ENCODE assay signal across 8 cellular contexts in genomic region chr18:69469444-69469919, GRCh38.
DNase-seq lines count a peak whose midpoint lies in the region; ATAC-seq and TF ChIP-seq lines count a peak whose summit lies in the region.

No MANE protein-coding gene starts in this region.

- H3K4me3 ChIP-seq in spleen = no peak overlapping the region

- TF ChIP-seq POLR2A in spleen (IDR thresholded peaks at IDR 0.05) = no peak

- TF ChIP-seq CTCF in AG09319 (IDR thresholded peaks at IDR 0.05; ENCODE audit: low read depth, low read length) = peak; percentile 7; the same call in 1 of the 2 replicates
- no peak for TF ChIP-seq CTCF in spleen (IDR thresholded peaks at IDR 0.05 in 8 of 11, conservative IDR thresholded peaks at IDR 0.05 in 3 of 11)

- DNase-seq in AG09319 (ENCODE audit: extremely low read depth, low read depth) (no peak), OCI-M1 (lab: John Stamatoyannopoulos, UW) (peak; percentile 29), spleen (no peak), globus pallidus (ENCODE audit: low spot score) (no peak), NCI-H2107 treated with DMSO at 0.1 percent for 48 hours (lab: John Stamatoyannopoulos, UW; ENCODE audit: unreplicated experiment) (no peak)
- DNase-seq in activated naive CD4-positive, alpha-beta T cell treated with anti-CD3 and anti-CD28 coated beads, Interleukin-2, amount 50 U/mL, for 72 hours (ENCODE audit: low spot score in 2 of 2) = peak in 1 of 2 donors; percentile 42
- peak; percentile 57 to 65 for DNase-seq in stimulated activated CD4-positive, alpha-beta T cell treated with anti-CD3 and anti-CD28 coated beads, Interleukin-2, amount 100 ng/mL, for 24 hours

- peak overlapping the region in 1 of 2 donors; percentile 9 for H3K27ac Mint-ChIP-seq in activated naive CD4-positive, alpha-beta T cell treated with anti-CD3 and anti-CD28 coated beads, Interleukin-2, amount 50 U/mL, for 72 hours

- H3K27ac ChIP-seq in spleen = no peak overlapping the region

- H3K27me3 ChIP-seq in spleen (replicated peaks in 1 of 7) = no peaks in the 10 kb centered on the region

- H3K4me1 ChIP-seq in spleen = no peaks in the 10 kb centered on the region

- WGBS in spleen, 5 donors = 83 to 88% (median 84%) methylated on average over 26 to 27 of the region's 27 CpGs

- intact Hi-C loops in spleen (cut with DNase I; ENCODE audit: low total_unique reads) = no loop called here

- no peaks in the 10 kb centered on the region for H3K36me3 ChIP-seq in spleen

- H3K9me3 Mint-ChIP-seq in activated naive CD4-positive, alpha-beta T cell treated with anti-CD3 and anti-CD28 coated beads, Interleukin-2, amount 50 U/mL, for 72 hours = no peaks in the 10 kb centered on the region

- H3K36me3 Mint-ChIP-seq in activated naive CD4-positive, alpha-beta T cell treated with anti-CD3 and anti-CD28 coated beads, Interleukin-2, amount 50 U/mL, for 72 hours = no peaks in the 10 kb centered on the region

- H3K9me3 ChIP-seq in spleen = no peaks in the 10 kb centered on the region

- peak; percentile 68 for ATAC-seq in GM19463 (IDR thresholded peaks at IDR 0.05; ENCODE audit: unreplicated experiment)
- peak; percentile 59 to 74 for ATAC-seq in activated naive CD4-positive, alpha-beta T cell treated with anti-CD3 and anti-CD28 coated beads, Interleukin-2, amount 50 U/mL, for 72 hours

Comparison
In these comparisons a context has a peak if more than half of its experiments do, and no peak if none do; other contexts are left out.
1. DNase-seq: peak in OCI-M1 (single experiment) and stimulated activated CD4-positive, alpha-beta T cell treated with anti-CD3 and anti-CD28 coated beads, Interleukin-2, amount 100 ng/mL, for 24 hours (2 of 2); none in AG09319 (single experiment), spleen (single experiment), globus pallidus (single experiment) and NCI-H2107 treated with DMSO at 0.1 percent for 48 hours (single experiment).